Comparison of ENCODE assay signal across 1 cellular context in genomic region chr2:159064446-159065301, GRCh38.
TF ChIP-seq lines count a peak whose summit lies in the region.

No MANE protein-coding gene starts in this region.

TF ChIP-seq in H1, 55 proteins besides CTCF, POLR2A, EP300 and RAD21:
- TF ChIP-seq CHD2 (IDR thresholded peaks at IDR 0.05; ENCODE audit: low read length) = no peak
- no peak for TF ChIP-seq ZNF274 (IDR thresholded peaks at IDR 0.05; ENCODE audit: borderline replicate concordance, extremely low read depth, low read length)
- no peak for TF ChIP-seq TBP (IDR thresholded peaks at IDR 0.05; ENCODE audit: low read depth, low read length)
